ENCODE assay signal across 8 cellular contexts in the genomic region with DNA sequence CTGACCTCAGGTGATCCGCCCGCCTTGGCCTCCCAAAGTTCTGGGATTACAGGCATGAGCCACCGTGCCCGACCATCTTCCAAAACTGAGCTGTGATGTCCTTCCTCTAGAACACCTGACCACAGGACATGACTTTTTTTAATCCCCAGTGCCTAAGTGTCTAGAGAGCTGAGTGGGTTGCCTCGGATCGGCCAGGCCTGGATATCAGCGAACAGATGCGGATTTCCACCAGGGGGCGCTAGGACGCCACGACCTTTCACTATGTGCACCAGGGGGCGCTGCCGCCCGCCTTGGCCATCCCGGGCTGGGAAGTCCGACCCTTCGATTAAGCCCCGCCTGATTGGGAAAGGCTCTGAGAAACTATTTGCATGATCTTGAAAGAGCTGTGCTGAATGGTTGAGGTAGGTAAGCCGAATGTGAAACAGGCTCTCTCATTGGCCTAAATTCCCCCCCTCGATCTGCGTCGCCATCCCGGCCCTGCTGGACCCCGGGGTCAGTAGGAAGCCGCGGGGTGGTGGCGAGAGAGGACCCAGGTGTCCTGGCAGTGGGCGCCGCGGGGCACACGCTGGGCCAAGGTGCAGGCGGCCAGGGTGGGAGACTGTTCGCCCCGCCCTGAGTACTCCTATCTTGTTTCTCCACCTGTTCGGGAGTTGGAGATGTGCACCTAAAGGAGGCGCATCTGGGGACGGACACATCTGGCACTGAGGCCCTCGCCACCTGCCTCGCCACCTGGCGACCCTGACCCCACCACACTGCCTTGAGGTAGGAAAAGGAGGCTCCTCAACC. TPM values are rescaled to one million over a fixed set of nuclear protein-coding genes. Genes with fewer than 3 reads are reported as not detected.
DNase-seq lines count a peak whose midpoint lies in the region; FAIRE-seq and TF ChIP-seq lines count a peak whose summit lies in the region.

A gene with protein sequence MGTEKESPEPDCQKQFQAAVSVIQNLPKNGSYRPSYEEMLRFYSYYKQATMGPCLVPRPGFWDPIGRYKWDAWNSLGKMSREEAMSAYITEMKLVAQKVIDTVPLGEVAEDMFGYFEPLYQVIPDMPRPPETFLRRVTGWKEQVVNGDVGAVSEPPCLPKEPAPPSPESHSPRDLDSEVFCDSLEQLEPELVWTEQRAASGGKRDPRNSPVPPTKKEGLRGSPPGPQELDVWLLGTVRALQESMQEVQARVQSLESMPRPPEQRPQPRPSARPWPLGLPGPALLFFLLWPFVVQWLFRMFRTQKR (plus strand): TSS at position 496 of the 786 bp plus-strand sequence. CDS start 458 bp downstream, outside the sequence.

- TF ChIP-seq POLR2A in stomach (IDR thresholded peaks at IDR 0.05), result no peak

- no peaks in the 10 kb centered on the region; the same call in 1 of the 2 replicates for H3K27me3 ChIP-seq in H7 (ENCODE audit: control insufficient read depth, insufficient read depth, low read length)
- H3K27me3 ChIP-seq in neural cell (ENCODE audit: insufficient read depth, low read depth, low read length), result no peaks in the 10 kb centered on the region
- no peaks in the 10 kb centered on the region for H3K27me3 ChIP-seq in stomach

- H3K27ac ChIP-seq in neural cell (ENCODE audit: low read length) (no peak within 1 kb of the TSS), stomach (peak within 1 kb of the TSS; percentile 84 to 93 (median 89))

- peak within 1 kb of the TSS; percentile 50 for H3K4me3 ChIP-seq in H7 (ENCODE audit: insufficient read depth, low read depth, low read length)
- H3K4me3 ChIP-seq in neural cell (ENCODE audit: low read length), result peak within 1 kb of the TSS; percentile 58
- H3K4me3 ChIP-seq in stomach, result peak within 1 kb of the TSS; percentile 61 to 78 (median 70)

- no peak within 1 kb of the TSS for H3K9ac ChIP-seq in neural cell (ENCODE audit: low read length)

- no peaks in the 10 kb centered on the region for H3F3A ChIP-seq in neural cell (ENCODE audit: insufficient read depth, low read length, poor library complexity, severe bottlenecking)

- no peaks in the 10 kb centered on the region for H4K20me1 ChIP-seq in neural cell (ENCODE audit: insufficient read depth)

- TF ChIP-seq CTCF in neural cell (IDR thresholded peaks at IDR 0.05; ENCODE audit: poor library complexity, severe bottlenecking) (peak; percentile 100), stomach (IDR thresholded peaks at IDR 0.05) (peak in 6 of 7 experiments; percentile 96 to 100 (median 100))

- H3K4me2 ChIP-seq in neural cell (ENCODE audit: low read length), result no peak within 1 kb of the TSS

- H3K79me2 ChIP-seq in neural cell (replicated peaks; ENCODE audit: insufficient read depth, low read length), result no peaks in the 10 kb centered on the region

- 5 to 9% (median 5%) methylated on average over 25 to 40 of the region's 40 CpGs for WGBS in stomach, 5 donors

- TF ChIP-seq EP300 in neural cell (conservative IDR thresholded peaks at IDR 0.05; ENCODE audit: poor library complexity, severe bottlenecking), result peak; percentile 14
- no peak for TF ChIP-seq EP300 in stomach (IDR thresholded peaks at IDR 0.05)

- peaks cover 27 to 57% (median 49%) of the 10 kb centered on the region in 4 donors for H3K4me1 ChIP-seq in stomach

- intact Hi-C loops in stomach (cut with DNase I; ENCODE audit: low total_unique reads), result loop anchor here (5.0 kb wide), 1 partner anchor 62 kb away; no protein-coding TSS in a partner anchor

- DNase-seq in H7, result peak; percentile 99
- peak; percentile 95 for DNase-seq in M059J (ENCODE audit: low read depth)
- DNase-seq in SHP77 treated with DMSO at 0.1 percent for 48 hours (lab: John Stamatoyannopoulos, UW), result peak; percentile 88
- DNase-seq in activated gamma-delta T cell (lab: John Stamatoyannopoulos, UW), result peak; percentile 83
- peak; percentile 96 for DNase-seq in fibroblast of the conjunctiva (ENCODE audit: low read depth)
- DNase-seq in stomach, result peak; percentile 97

- peak; percentile 97 for FAIRE-seq in G401.6 (lab: Jason Lieb, UNC)

- no peak within 1 kb of the TSS for H2AFZ ChIP-seq in neural cell (ENCODE audit: low read depth, low read length)

- no peaks in the 10 kb centered on the region for H3K9me2 ChIP-seq in neural cell (ENCODE audit: insufficient read depth, low read length)

- H3K36me3 ChIP-seq in H7 (replicated peaks; ENCODE audit: control insufficient read depth, insufficient read depth, low read length) (no peaks in the 10 kb centered on the region; the same call in 1 of the 2 replicates), neural cell (ENCODE audit: insufficient read depth, low read length) (no peaks in the 10 kb centered on the region), stomach (peaks cover 0 to 22% (median 10%) of the 10 kb centered on the region in 4 donors)

- H3K9me3 ChIP-seq in neural cell (ENCODE audit: low read length) (no peaks in the 10 kb centered on the region), stomach (no peaks in the 10 kb centered on the region)

- peak; percentile 82 for TF ChIP-seq RAD21 in neural cell (conservative IDR thresholded peaks at IDR 0.05)

TF ChIP-seq in neural cell, 6 proteins besides CTCF, POLR2A, EP300 and RAD21:
- TF ChIP-seq MXI1 (conservative IDR thresholded peaks at IDR 0.05; ENCODE audit: poor library complexity, severe bottlenecking) (no peak), POLR2AphosphoS5 (IDR thresholded peaks at IDR 0.05) (no peak), SMC3 (conservative IDR thresholded peaks at IDR 0.05; ENCODE audit: poor library complexity) (peak; percentile 89)

RNA-seq across cellular contexts. Expression of the gene that starts here (rescaled TPM):
- total RNA-seq in H7 (2014; rRNA removed; shearing (Covaris generic)), result 1.5 and 6.0 TPM in 2 replicates
- total RNA-seq in M059J (2014; rRNA removed; shearing (Covaris generic)), result 1.5 and 3.7 TPM in 2 replicates
- polyA plus RNA-seq in neural cell, result 3.1 and 8.4 TPM in 2 replicates
- polyA minus RNA-seq in neural cell, result 1.7 TPM in 2 replicates
- total RNA-seq in stomach, result 10 to 100 TPM in 3 of 5 donors, 1 to 10 TPM in 2; 4.6 to 24.6 (median 15.2) TPM
- polyA plus RNA-seq in stomach, result 10 to 100 TPM; 16.1 to 23.1 (median 18.1) TPM
